Comparison of ENCODE assay signal across 1 cellular context in genomic region chr1:59994302-59995198, GRCh38.
TF ChIP-seq lines count a peak whose summit lies in the region.

No MANE protein-coding gene starts in this region.

TF ChIP-seq in GM23338, 12 proteins besides CTCF, POLR2A, EP300 and RAD21 (continued from another document):
- no peak for TF ChIP-seq EZH2phosphoT487 (IDR thresholded peaks at IDR 0.05; ENCODE audit: unreplicated experiment)
- TF ChIP-seq ZNF331 (CRISPR knock-in tag; IDR thresholded peaks at IDR 0.05; ENCODE audit: low read depth): no peak
- TF ChIP-seq ETS1 (IDR thresholded peaks at IDR 0.05): no peak
- no peak for TF ChIP-seq STAT1 (IDR thresholded peaks at IDR 0.05; ENCODE audit: unreplicated experiment)
- no peak for TF ChIP-seq NANOG (IDR thresholded peaks at IDR 0.05; ENCODE audit: borderline replicate concordance)
- TF ChIP-seq, protein P1, sequence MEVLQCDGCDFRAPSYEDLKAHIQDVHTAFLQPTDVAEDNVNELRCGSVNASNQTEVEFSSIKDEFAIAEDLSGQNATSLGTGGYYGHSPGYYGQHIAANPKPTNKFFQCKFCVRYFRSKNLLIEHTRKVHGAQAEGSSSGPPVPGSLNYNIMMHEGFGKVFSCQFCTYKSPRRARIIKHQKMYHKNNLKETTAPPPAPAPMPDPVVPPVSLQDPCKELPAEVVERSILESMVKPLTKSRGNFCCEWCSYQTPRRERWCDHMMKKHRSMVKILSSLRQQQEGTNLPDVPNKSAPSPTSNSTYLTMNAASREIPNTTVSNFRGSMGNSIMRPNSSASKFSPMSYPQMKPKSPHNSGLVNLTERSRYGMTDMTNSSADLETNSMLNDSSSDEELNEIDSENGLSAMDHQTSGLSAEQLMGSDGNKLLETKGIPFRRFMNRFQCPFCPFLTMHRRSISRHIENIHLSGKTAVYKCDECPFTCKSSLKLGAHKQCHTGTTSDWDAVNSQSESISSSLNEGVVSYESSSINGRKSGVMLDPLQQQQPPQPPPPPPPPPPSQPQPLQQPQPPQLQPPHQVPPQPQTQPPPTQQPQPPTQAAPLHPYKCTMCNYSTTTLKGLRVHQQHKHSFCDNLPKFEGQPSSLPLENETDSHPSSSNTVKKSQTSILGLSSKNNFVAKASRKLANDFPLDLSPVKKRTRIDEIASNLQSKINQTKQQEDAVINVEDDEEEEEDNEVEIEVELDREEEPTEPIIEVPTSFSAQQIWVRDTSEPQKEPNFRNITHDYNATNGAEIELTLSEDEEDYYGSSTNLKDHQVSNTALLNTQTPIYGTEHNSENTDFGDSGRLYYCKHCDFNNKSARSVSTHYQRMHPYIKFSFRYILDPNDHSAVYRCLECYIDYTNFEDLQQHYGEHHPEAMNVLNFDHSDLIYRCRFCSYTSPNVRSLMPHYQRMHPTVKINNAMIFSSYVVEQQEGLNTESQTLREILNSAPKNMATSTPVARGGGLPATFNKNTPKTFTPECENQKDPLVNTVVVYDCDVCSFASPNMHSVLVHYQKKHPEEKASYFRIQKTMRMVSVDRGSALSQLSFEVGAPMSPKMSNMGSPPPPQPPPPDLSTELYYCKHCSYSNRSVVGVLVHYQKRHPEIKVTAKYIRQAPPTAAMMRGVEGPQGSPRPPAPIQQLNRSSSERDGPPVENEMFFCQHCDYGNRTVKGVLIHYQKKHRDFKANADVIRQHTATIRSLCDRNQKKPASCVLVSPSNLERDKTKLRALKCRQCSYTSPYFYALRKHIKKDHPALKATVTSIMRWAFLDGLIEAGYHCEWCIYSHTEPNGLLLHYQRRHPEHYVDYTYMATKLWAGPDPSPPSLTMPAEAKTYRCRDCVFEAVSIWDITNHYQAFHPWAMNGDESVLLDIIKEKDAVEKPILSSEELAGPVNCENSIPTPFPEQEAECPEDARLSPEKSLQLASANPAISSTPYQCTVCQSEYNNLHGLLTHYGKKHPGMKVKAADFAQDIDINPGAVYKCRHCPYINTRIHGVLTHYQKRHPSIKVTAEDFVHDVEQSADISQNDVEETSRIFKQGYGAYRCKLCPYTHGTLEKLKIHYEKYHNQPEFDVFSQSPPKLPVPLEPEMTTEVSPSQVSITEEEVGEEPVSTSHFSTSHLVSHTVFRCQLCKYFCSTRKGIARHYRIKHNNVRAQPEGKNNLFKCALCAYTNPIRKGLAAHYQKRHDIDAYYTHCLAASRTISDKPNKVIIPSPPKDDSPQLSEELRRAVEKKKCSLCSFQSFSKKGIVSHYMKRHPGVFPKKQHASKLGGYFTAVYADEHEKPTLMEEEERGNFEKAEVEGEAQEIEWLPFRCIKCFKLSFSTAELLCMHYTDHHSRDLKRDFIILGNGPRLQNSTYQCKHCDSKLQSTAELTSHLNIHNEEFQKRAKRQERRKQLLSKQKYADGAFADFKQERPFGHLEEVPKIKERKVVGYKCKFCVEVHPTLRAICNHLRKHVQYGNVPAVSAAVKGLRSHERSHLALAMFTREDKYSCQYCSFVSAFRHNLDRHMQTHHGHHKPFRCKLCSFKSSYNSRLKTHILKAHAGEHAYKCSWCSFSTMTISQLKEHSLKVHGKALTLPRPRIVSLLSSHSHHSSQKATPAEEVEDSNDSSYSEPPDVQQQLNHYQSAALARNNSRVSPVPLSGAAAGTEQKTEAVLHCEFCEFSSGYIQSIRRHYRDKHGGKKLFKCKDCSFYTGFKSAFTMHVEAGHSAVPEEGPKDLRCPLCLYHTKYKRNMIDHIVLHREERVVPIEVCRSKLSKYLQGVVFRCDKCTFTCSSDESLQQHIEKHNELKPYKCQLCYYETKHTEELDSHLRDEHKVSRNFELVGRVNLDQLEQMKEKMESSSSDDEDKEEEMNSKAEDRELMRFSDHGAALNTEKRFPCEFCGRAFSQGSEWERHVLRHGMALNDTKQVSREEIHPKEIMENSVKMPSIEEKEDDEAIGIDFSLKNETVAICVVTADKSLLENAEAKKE (CRISPR knock-in tag; IDR thresholded peaks at IDR 0.05): no peak
- no peak for TF ChIP-seq POLR2AphosphoS5 (IDR thresholded peaks at IDR 0.05; ENCODE audit: low read depth)
